9 cellular contexts compared by ENCODE assay signal in the genomic region with DNA sequence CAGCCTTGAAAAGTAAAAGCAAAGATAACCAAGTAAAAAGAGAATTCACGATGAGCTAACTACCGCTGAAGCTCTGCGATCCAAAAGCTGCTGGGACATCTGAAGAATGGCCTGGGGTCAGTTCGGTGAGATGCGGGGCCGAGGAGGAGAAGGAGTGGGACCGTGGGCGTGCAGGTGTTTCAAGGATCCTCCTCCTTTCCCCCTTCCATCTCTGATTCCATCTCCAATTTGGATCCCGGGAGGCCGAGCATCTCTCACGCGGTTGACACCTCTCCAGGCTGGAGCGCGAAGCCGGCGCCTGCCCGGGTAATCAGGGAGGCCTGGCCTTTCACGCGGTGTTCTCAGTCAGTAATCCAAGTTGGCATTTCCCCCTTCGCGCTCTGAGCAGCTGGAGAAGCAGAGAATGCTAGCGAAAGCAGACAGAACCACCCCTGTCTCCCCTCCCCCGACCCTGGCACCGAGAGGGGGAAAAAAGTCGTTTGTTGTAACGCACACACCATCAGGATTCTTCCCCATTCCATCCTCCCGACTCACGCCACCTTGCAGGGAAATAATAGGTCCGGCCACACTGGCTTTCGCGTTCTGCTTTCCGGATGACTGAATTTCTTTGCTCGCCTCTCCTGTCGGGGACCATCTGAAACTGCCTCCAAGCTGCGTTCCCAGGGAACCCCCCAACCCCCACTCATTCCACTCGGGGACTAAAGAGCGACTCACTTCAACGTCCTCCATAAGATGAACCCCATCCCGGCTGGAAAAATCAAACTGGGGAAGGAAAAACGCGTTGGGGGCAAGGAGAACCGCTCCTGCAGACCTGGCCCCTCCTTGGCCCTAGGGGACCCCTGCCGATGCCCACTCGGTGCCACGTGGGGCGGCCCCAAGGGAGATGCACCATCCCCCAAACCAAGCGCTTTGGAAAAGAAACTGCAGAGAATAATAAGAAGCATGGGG. TPM values are rescaled to one million over a fixed set of nuclear protein-coding genes. Genes with fewer than 3 reads are reported as not detected.
DNase-seq lines count a peak whose midpoint lies in the region; ATAC-seq and TF ChIP-seq lines count a peak whose summit lies in the region.
"Had no signal": no experiment of that assay in that cellular context is flagged by ENCODE, and none has a peak within 500 bp of the region (broad histone marks: within the 10 kb centered on the region; RNA-seq: fewer than 3 reads in every experiment).

No MANE protein-coding gene starts in this region.

- peaks cover 73 to 74% of the 10 kb centered on the region in 2 donors for H3K27me3 Mint-ChIP-seq in CD4-positive, alpha-beta memory T cell
- peaks cover 64 to 100% (median 76%) of the 10 kb centered on the region in 5 donors for H3K27me3 Mint-ChIP-seq in naive thymus-derived CD8-positive, alpha-beta T cell

- no peaks in the 10 kb centered on the region for H3K36me3 ChIP-seq in CD4-positive, alpha-beta memory T cell (ENCODE audit: insufficient read depth, low read length)
- H3K36me3 ChIP-seq in HUES48 (ENCODE audit: control insufficient read depth, insufficient read depth, low read length) = no peaks in the 10 kb centered on the region

- CTCF ChIA-PET in CD4-positive, alpha-beta memory T cell (lab: Charles Lee; ENCODE audit: partially characterized antibody) = interaction anchor here (0.9 to 1.4 kb wide), 3 partner anchors 13 to 15 kb away, joined by 4 to 8 read pairs (median 5); no protein-coding TSS in a partner anchor

- in situ Hi-C loops in astrocyte of the cerebellum (cut with HindIII; ENCODE audit: low sequenced_read_pairs) = no loop called here

- H3K4me1 Mint-ChIP-seq in CD4-positive, alpha-beta memory T cell = peaks cover 20 to 54% (median 29%) of the 10 kb centered on the region in 4 donors
- peaks cover 25 to 44% (median 38%) of the 10 kb centered on the region in 4 donors for H3K4me1 Mint-ChIP-seq in naive thymus-derived CD8-positive, alpha-beta T cell

- peak overlapping the region; percentile 62 to 80 (median 72) for H3K4me3 Mint-ChIP-seq in CD4-positive, alpha-beta memory T cell
- H3K4me3 Mint-ChIP-seq in naive thymus-derived CD8-positive, alpha-beta T cell = peak overlapping the region; percentile 54 to 79 (median 74)

- peak overlapping the region in 1 of 2 donors; percentile 11 for H3K4me3 ChIP-seq in CD4-positive, alpha-beta memory T cell (ENCODE audit: low read length in 2 of 2)
- H3K4me3 ChIP-seq in HUES48 (ENCODE audit: low read depth, low read length) (peak overlapping the region; percentile 30; the same call in 1 of the 2 replicates), astrocyte of the cerebellum (ENCODE audit: low read depth, low read length) (peak overlapping the region; percentile 20)

- POLR2A ChIA-PET in CD4-positive, alpha-beta memory T cell (lab: Charles Lee; ENCODE audit: partially characterized antibody) = interaction anchor here (0.7 kb wide), 1 partner anchor 10 kb away, joined by 4 read pairs; no protein-coding TSS in a partner anchor
- POLR2A ChIA-PET in naive thymus-derived CD8-positive, alpha-beta T cell (lab: Charles Lee) = no interaction called here

- H3K27ac ChIP-seq in CD4-positive, alpha-beta memory T cell (ENCODE audit: low read depth, low read length) = no peak overlapping the region
- no peak overlapping the region for H3K27ac ChIP-seq in HUES48 (ENCODE audit: low read depth, low read length)

- no peak for DNase-seq in CD4-positive, alpha-beta memory T cell
- DNase-seq in astrocyte of the cerebellum (ENCODE audit: low read depth) (no peak), iPS-NIHi7 (ENCODE audit: extremely low spot score) (no peak), SKM-1 (lab: John Stamatoyannopoulos, UW; ENCODE audit: unreplicated experiment) (no peak), SHP77 treated with DMSO at 0.1 percent for 48 hours (lab: John Stamatoyannopoulos, UW) (no peak), anterior cingulate cortex (lab: John Stamatoyannopoulos, UW) (no peak)
- no peak for DNase-seq in naive thymus-derived CD8-positive, alpha-beta T cell

- H3K9me3 ChIP-seq in CD4-positive, alpha-beta memory T cell (ENCODE audit: control insufficient read depth in 1 of 2, low read length in 2 of 2) = no peaks in the 10 kb centered on the region
- no peaks in the 10 kb centered on the region; the same call in 1 of the 2 replicates for H3K9me3 ChIP-seq in HUES48 (ENCODE audit: control insufficient read depth, insufficient read depth, low read length)

- intact Hi-C loops in CD4-positive, alpha-beta memory T cell (cut with micrococcal nuclease) = no loop called here

- H3K27me3 ChIP-seq in CD4-positive, alpha-beta memory T cell (ENCODE audit: insufficient read depth, low read length) = peaks cover 63% of the 10 kb centered on the region
- H3K27me3 ChIP-seq in HUES48 (ENCODE audit: control insufficient read depth, insufficient read depth, low read length) = peaks cover 100% of the 10 kb centered on the region

- H3K36me3 Mint-ChIP-seq in CD4-positive, alpha-beta memory T cell = peaks cover 0 to 3% of the 10 kb centered on the region in 2 donors
- peaks cover 0 to 12% (median 7%) of the 10 kb centered on the region in 3 donors for H3K36me3 Mint-ChIP-seq in naive thymus-derived CD8-positive, alpha-beta T cell

- peak overlapping the region in 2 of 7 donors; percentile 0 to 15 for H3K27ac Mint-ChIP-seq in CD4-positive, alpha-beta memory T cell
- H3K27ac Mint-ChIP-seq in naive thymus-derived CD8-positive, alpha-beta T cell = peak overlapping the region in 2 of 10 donors; percentile 44 to 65

- peaks cover 44% of the 10 kb centered on the region for H3K4me1 ChIP-seq in CD4-positive, alpha-beta memory T cell (ENCODE audit: insufficient read depth, low read length)
- H3K4me1 ChIP-seq in HUES48 (ENCODE audit: control insufficient read depth, insufficient read depth, low read length) = peaks cover 45% of the 10 kb centered on the region

- no peak overlapping the region for H3K9ac ChIP-seq in HUES48 (ENCODE audit: low read depth, low read length)

- no peak for TF ChIP-seq CTCF in astrocyte of the cerebellum (IDR thresholded peaks at IDR 0.05; ENCODE audit: low read depth, low read length, missing control alignments)

- peak in 1 of 2 donors; percentile 26 for ATAC-seq in naive thymus-derived CD8-positive, alpha-beta T cell

- peaks cover 0 to 21% (median 11%) of the 10 kb centered on the region in 8 donors for H3K9me3 Mint-ChIP-seq in CD4-positive, alpha-beta memory T cell
- H3K9me3 Mint-ChIP-seq in naive thymus-derived CD8-positive, alpha-beta T cell = peaks cover 0 to 29% (median 10%) of the 10 kb centered on the region in 9 donors

RNA-seq across cellular contexts. Expression of a gene that starts 6.5 kb away (rescaled TPM):
- total RNA-seq in CD4-positive, alpha-beta memory T cell = not detected
- not detected for polyA plus RNA-seq in CD4-positive, alpha-beta memory T cell
- not detected for total RNA-seq in naive thymus-derived CD8-positive, alpha-beta T cell
- polyA plus RNA-seq in naive thymus-derived CD8-positive, alpha-beta T cell = not detected
- total RNA-seq: liver had no signal
- polyA plus RNA-seq: liver had no signal
